ENCODE assay signal across 21 cellular contexts in genomic region chr3:157574580-157574979, GRCh38.
DNase-seq lines count a peak whose midpoint lies in the region; ATAC-seq and TF ChIP-seq lines count a peak whose summit lies in the region.
"Had no signal": no experiment of that assay in that cellular context is flagged by ENCODE, and none has a peak within 500 bp of the region (broad histone marks: within the 10 kb centered on the region; RNA-seq: fewer than 3 reads in every experiment).

No MANE protein-coding gene starts in this region.

- TF ChIP-seq CTCF in Calu3 (IDR thresholded peaks at IDR 0.05; ENCODE audit: unreplicated experiment) = no peak
- TF ChIP-seq CTCF in body of pancreas (IDR thresholded peaks at IDR 0.05) = no peak

- no peaks in the 10 kb centered on the region for H3K79me1 ChIP-seq in mesenchymal stem cell (replicated peaks; ENCODE audit: low read length, poor library complexity, severe bottlenecking)

- H2AK5ac ChIP-seq in mesenchymal stem cell (ENCODE audit: low read length, severe bottlenecking) = no peak overlapping the region

- no TSS peak for BruUV-seq in Calu3 (replicated peaks; lab: Mats Ljungman, UMichigan)

- ATAC-seq in HG03354 (IDR thresholded peaks at IDR 0.05; ENCODE audit: poor library complexity, severe bottlenecking, unreplicated experiment) = peak; percentile 59
- ATAC-seq in body of pancreas = peak; percentile 64
- no peak for ATAC-seq in HG03196 (IDR thresholded peaks at IDR 0.05; ENCODE audit: unreplicated experiment)
- ATAC-seq: GM23338; naive thymus-derived CD4-positive, alpha-beta T cell; stimulated activated naive B cell treated with anti-CD40 and anti-IgM and Interleukin-4, amounts not matched to agents 10 μg/mL and 1 μg/mL and 100 μg/mL, for 72 hours had no signal

- intact Hi-C loops in Calu3 (cut with micrococcal nuclease; ENCODE audit: unreplicated experiment) (loop anchor here (2.0 kb wide), 1 partner anchor 366 kb away; no protein-coding TSS in a partner anchor), body of pancreas (cut with DNase I) (no loop called here), posterior vena cava (cut with DNase I) (no loop called here)

- H3K9me3 ChIP-seq in body of pancreas (no peaks in the 10 kb centered on the region), mesenchymal stem cell (ENCODE audit: control insufficient read depth, low read length) (no peaks in the 10 kb centered on the region)
- H3K9me3 ChIP-seq: BLaER1 treated with 17β-estradiol and CSF1 and Interleukin-3, amounts not matched to agents 10 nM and 100 nM; Caco-2; right atrium auricular region; uterus had no signal

- H4K91ac ChIP-seq in mesenchymal stem cell (ENCODE audit: low read length) = no peak overlapping the region

- H3K27ac Mint-ChIP-seq in Calu3 (ENCODE audit: unreplicated experiment) = peak overlapping the region; percentile 38
- H3K27ac Mint-ChIP-seq: activated B cell treated with CpG ODN at 0.5 μM for 24 hours; activated CD4-positive, alpha-beta memory T cell treated with anti-CD3 and anti-CD28 coated beads for 36 hours; GM23338; naive thymus-derived CD4-positive, alpha-beta T cell; stimulated activated naive B cell treated with anti-CD40 and anti-IgM and Interleukin-4, amounts not matched to agents 10 μg/mL and 1 μg/mL and 100 μg/mL, for 72 hours had no signal

- peak overlapping the region; percentile 2 for H3K9ac ChIP-seq in mesenchymal stem cell (ENCODE audit: low read length)
- H3K9ac ChIP-seq: BLaER1 treated with 17β-estradiol and CSF1 and Interleukin-3, amounts not matched to agents 10 nM and 100 nM had no signal

- H3K18ac ChIP-seq in mesenchymal stem cell (ENCODE audit: low read depth in 1 of 2, low read length in 2 of 2) = no peak overlapping the region

- no peaks in the 10 kb centered on the region for H3K27me3 Mint-ChIP-seq in Calu3 (ENCODE audit: unreplicated experiment)

- no peaks in the 10 kb centered on the region for H3K4me1 ChIP-seq in body of pancreas
- H3K4me1 ChIP-seq in mesenchymal stem cell (ENCODE audit: control insufficient read depth, insufficient read depth, low read depth, low read length) = peaks cover 1% of the 10 kb centered on the region
- H3K4me1 ChIP-seq: BLaER1 treated with 17β-estradiol and CSF1 and Interleukin-3, amounts not matched to agents 10 nM and 100 nM; right atrium auricular region; uterus had no signal

- no peak overlapping the region for H3K14ac ChIP-seq in mesenchymal stem cell (ENCODE audit: low read length in 2 of 2)

- no peak overlapping the region for H2AFZ ChIP-seq in mesenchymal stem cell (ENCODE audit: low read depth, low read length)
- H2AFZ ChIP-seq: GM23338 had no signal

- no peak overlapping the region for H2BK15ac ChIP-seq in mesenchymal stem cell (ENCODE audit: low read depth, poor library complexity, severe bottlenecking)

- no peak for TF ChIP-seq POLR2A in body of pancreas (IDR thresholded peaks at IDR 0.05)

- peak overlapping the region; percentile 17 for H3K4me3 Mint-ChIP-seq in Calu3 (ENCODE audit: low read depth, unreplicated experiment)
- H3K4me3 Mint-ChIP-seq: activated B cell treated with CpG ODN at 0.5 μM for 24 hours; activated CD4-positive, alpha-beta memory T cell treated with anti-CD3 and anti-CD28 coated beads for 36 hours; GM23338; naive thymus-derived CD4-positive, alpha-beta T cell; stimulated activated naive B cell treated with anti-CD40 and anti-IgM and Interleukin-4, amounts not matched to agents 10 μg/mL and 1 μg/mL and 100 μg/mL, for 72 hours had no signal

- no peaks in the 10 kb centered on the region for H3K36me3 Mint-ChIP-seq in Calu3 (ENCODE audit: insufficient read depth, unreplicated experiment)
- H3K36me3 Mint-ChIP-seq: activated CD4-positive, alpha-beta memory T cell treated with anti-CD3 and anti-CD28 coated beads for 36 hours; stimulated activated naive B cell treated with anti-CD40 and anti-IgM and Interleukin-4, amounts not matched to agents 10 μg/mL and 1 μg/mL and 100 μg/mL, for 72 hours had no signal

- no peak overlapping the region for H4K8ac ChIP-seq in mesenchymal stem cell (ENCODE audit: low read length)

- CTCF ChIA-PET in Calu3 (lab: Charles Lee) = interaction anchor here (0.5 to 3.1 kb wide), 12 partner anchors 8 to 536 kb away, joined by 3 to 81 read pairs (median 4); partner anchors contain the start of gene RSRC1

- H3K27me3 ChIP-seq in body of pancreas (no peaks in the 10 kb centered on the region), mesenchymal stem cell (ENCODE audit: control insufficient read depth in 1 of 2, insufficient read depth in 1 of 2, low read length in 2 of 2) (no peaks in the 10 kb centered on the region)
- H3K27me3 ChIP-seq: BLaER1 treated with 17β-estradiol and CSF1 and Interleukin-3, amounts not matched to agents 10 nM and 100 nM; right atrium auricular region; uterus had no signal

- 31 to 39% methylated on average over 3 of the region's 3 CpGs for WGBS in body of pancreas, 2 donors
- WGBS in mesenchymal stem cell = 55% methylated on average over 2 of the region's 3 CpGs

- H3K27ac ChIP-seq in body of pancreas (peak overlapping the region in 3 of 4 donors; percentile 27 to 72 (median 30)), mesenchymal stem cell (ENCODE audit: low read length, poor library complexity, severe bottlenecking) (peak overlapping the region; percentile 75)
- H3K27ac ChIP-seq: BLaER1 treated with 17β-estradiol and CSF1 and Interleukin-3, amounts not matched to agents 10 nM and 100 nM; right atrium auricular region; uterus had no signal

- H3K23ac ChIP-seq in mesenchymal stem cell (ENCODE audit: low read length in 2 of 2) = no peak overlapping the region

- DNase-seq in Calu3 = no peak
- no peak for DNase-seq in body of pancreas
- DNase-seq in mesenchymal stem cell = no peak
- DNase-seq in 8988T = no peak
- no peak for DNase-seq in posterior vena cava (ENCODE audit: low spot score)
- no peak for DNase-seq in C1 segment of cervical spinal cord (lab: John Stamatoyannopoulos, UW)
- DNase-seq: activated B cell treated with CpG ODN at 0.5 μM for 24 hours; activated CD4-positive, alpha-beta memory T cell treated with anti-CD3 and anti-CD28 coated beads for 36 hours; Caco-2; left cardiac atrium; naive thymus-derived CD4-positive, alpha-beta T cell; NCI-H187 treated with DMSO at 0.1 percent for 48 hours; NCI-H2227 treated with DMSO at 0.1 percent for 48 hours; stimulated activated CD4-positive, alpha-beta T cell treated with anti-CD3 and anti-CD28 coated beads, Interleukin-4, amount 100 ng/mL, for 24 hours; stimulated activated naive B cell treated with anti-CD40 and anti-IgM and Interleukin-4, amounts not matched to agents 10 μg/mL and 1 μg/mL and 100 μg/mL, for 72 hours; uterus had no signal

- no peaks in the 10 kb centered on the region for H3K9me3 Mint-ChIP-seq in Calu3 (ENCODE audit: low read depth, unreplicated experiment)
- H3K9me3 Mint-ChIP-seq: activated B cell treated with CpG ODN at 0.5 μM for 24 hours; activated CD4-positive, alpha-beta memory T cell treated with anti-CD3 and anti-CD28 coated beads for 36 hours; stimulated activated naive B cell treated with anti-CD40 and anti-IgM and Interleukin-4, amounts not matched to agents 10 μg/mL and 1 μg/mL and 100 μg/mL, for 72 hours had no signal

- no peak overlapping the region for H2BK5ac ChIP-seq in mesenchymal stem cell (ENCODE audit: low read depth, low read length, poor library complexity, severe bottlenecking)

- H3K4me3 ChIP-seq in body of pancreas (no peak overlapping the region), mesenchymal stem cell (ENCODE audit: insufficient read depth in 1 of 2, low read depth in 1 of 2, low read length in 2 of 2) (no peak overlapping the region)
- H3K4me3 ChIP-seq: BLaER1 treated with 17β-estradiol and CSF1 and Interleukin-3, amounts not matched to agents 10 nM and 100 nM; GM23338; right atrium auricular region; uterus had no signal

- peaks cover 29% of the 10 kb centered on the region for H3K4me1 Mint-ChIP-seq in Calu3 (ENCODE audit: low read depth, unreplicated experiment)
- H3K4me1 Mint-ChIP-seq: activated B cell treated with CpG ODN at 0.5 μM for 24 hours; GM23338; stimulated activated naive B cell treated with anti-CD40 and anti-IgM and Interleukin-4, amounts not matched to agents 10 μg/mL and 1 μg/mL and 100 μg/mL, for 72 hours had no signal

- H3K4ac ChIP-seq in mesenchymal stem cell (ENCODE audit: low read depth in 1 of 2, low read length in 2 of 2) = no peak overlapping the region

- H2BK12ac ChIP-seq in mesenchymal stem cell (ENCODE audit: low read length in 2 of 2) = no peak overlapping the region

- peak overlapping the region; percentile 16 for H3K4me2 ChIP-seq in mesenchymal stem cell (ENCODE audit: low read length, poor library complexity, severe bottlenecking)
- H3K4me2 ChIP-seq: BLaER1 treated with 17β-estradiol and CSF1 and Interleukin-3, amounts not matched to agents 10 nM and 100 nM; GM23338 had no signal

- H3K36me3 ChIP-seq in body of pancreas (replicated peaks in 1 of 2; ENCODE audit: insufficient read depth in 1 of 2, low read depth in 2 of 2) = no peaks in the 10 kb centered on the region
- H3K36me3 ChIP-seq in mesenchymal stem cell (ENCODE audit: control insufficient read depth in 1 of 2, insufficient read depth in 2 of 2, low read depth in 1 of 2, low read length in 2 of 2) = peaks cover 0 to 23% of the 10 kb centered on the region in 2 experiments
- H3K36me3 ChIP-seq: BLaER1 treated with 17β-estradiol and CSF1 and Interleukin-3, amounts not matched to agents 10 nM and 100 nM; right atrium auricular region had no signal

- H2BK120ac ChIP-seq in mesenchymal stem cell (ENCODE audit: low read depth, low read length) = no peak overlapping the region
